8 cellular contexts compared by ENCODE assay signal in genomic region chr13:49443689-49444516, GRCh38. TPM values are rescaled to one million over a fixed set of nuclear protein-coding genes. Genes with fewer than 3 reads are reported as not detected.
DNase-seq lines count a peak whose midpoint lies in the region; ATAC-seq, FAIRE-seq and TF ChIP-seq lines count a peak whose summit lies in the region.

Gene CAB39L, minus strand, starts transcription at chr13:49444064. Its CDS starts 61,154 bp downstream, at chr13:49382910.
A gene with protein sequence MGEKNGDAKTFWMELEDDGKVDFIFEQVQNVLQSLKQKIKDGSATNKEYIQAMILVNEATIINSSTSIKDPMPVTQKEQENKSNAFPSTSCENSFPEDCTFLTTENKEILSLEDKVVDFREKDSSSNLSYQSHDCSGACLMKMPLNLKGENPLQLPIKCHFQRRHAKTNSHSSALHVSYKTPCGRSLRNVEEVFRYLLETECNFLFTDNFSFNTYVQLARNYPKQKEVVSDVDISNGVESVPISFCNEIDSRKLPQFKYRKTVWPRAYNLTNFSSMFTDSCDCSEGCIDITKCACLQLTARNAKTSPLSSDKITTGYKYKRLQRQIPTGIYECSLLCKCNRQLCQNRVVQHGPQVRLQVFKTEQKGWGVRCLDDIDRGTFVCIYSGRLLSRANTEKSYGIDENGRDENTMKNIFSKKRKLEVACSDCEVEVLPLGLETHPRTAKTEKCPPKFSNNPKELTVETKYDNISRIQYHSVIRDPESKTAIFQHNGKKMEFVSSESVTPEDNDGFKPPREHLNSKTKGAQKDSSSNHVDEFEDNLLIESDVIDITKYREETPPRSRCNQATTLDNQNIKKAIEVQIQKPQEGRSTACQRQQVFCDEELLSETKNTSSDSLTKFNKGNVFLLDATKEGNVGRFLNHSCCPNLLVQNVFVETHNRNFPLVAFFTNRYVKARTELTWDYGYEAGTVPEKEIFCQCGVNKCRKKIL (plus strand): TSS chr13:49444274. CDS start chr13:49451894, 7,620 bp downstream.

- peak within 1 kb of the TSS; percentile 58 for H3K4me3 ChIP-seq in WERI-Rb-1 (ENCODE audit: low read depth, low read length)
- H3K4me3 ChIP-seq in bronchial epithelial cell (ENCODE audit: low read depth, low read length): peak within 1 kb of the TSS; percentile 79
- peak within 1 kb of the TSS; percentile 66 to 68 for H3K4me3 ChIP-seq in small intestine (ENCODE audit: low read depth in 1 of 2, low read length in 2 of 2)

- in situ Hi-C loops in ACHN (cut with HindIII; ENCODE audit: low pct_ligation_motif_present, low pct_unique_long_range_greater_than_20kb, low sequenced_read_pairs): loop anchor here (25.0 kb wide), 1 partner anchor 157 kb away; no protein-coding TSS in a partner anchor

- TF ChIP-seq CTCF in WERI-Rb-1 (IDR thresholded peaks at IDR 0.05; ENCODE audit: low read depth, low read length) (0 out of 2 replicates have a peak, but pooled peaks have one; percentile 33), bronchial epithelial cell (IDR thresholded peaks at IDR 0.05; ENCODE audit: insufficient read depth, low read length, severe bottlenecking) (peak; percentile 51)

- H3K36me3 ChIP-seq in WERI-Rb-1 (no peaks in the 10 kb centered on the region), bronchial epithelial cell (ENCODE audit: control insufficient read depth, insufficient read depth, low read length) (no peaks in the 10 kb centered on the region), small intestine (ENCODE audit: control insufficient read depth in 2 of 2, insufficient read depth in 2 of 2, low read length in 2 of 2) (no peaks in the 10 kb centered on the region)

- peak; percentile 93 for FAIRE-seq in bronchial epithelial cell (lab: Jason Lieb, UNC)
- FAIRE-seq in small intestine (lab: Jason Lieb, UNC): peak; percentile 82

- WGBS in small intestine, 3 donors: 0 to 1% (median 0%) methylated on average over 45 to 54 of the region's 54 CpGs

- peak; percentile 97 for DNase-seq in ACHN
- DNase-seq in NCI-H2171 (lab: John Stamatoyannopoulos, UW): peak; percentile 96
- peak; percentile 95 for DNase-seq in WERI-Rb-1
- peak; percentile 98 for DNase-seq in bronchial epithelial cell (ENCODE audit: low read depth)
- DNase-seq in iPS-NIHi11 (ENCODE audit: low spot score): peak; percentile 99
- peak; percentile 99 for DNase-seq in small intestine

- peak within 1 kb of the TSS; percentile 87 for H3K27ac ChIP-seq in WERI-Rb-1
- H3K27ac ChIP-seq in small intestine (ENCODE audit: low read depth in 1 of 2, low read length in 1 of 2): peak within 1 kb of the TSS; percentile 92 to 96

- H3K4me1 ChIP-seq in small intestine (ENCODE audit: control insufficient read depth in 2 of 2, insufficient read depth in 1 of 2, low read depth in 1 of 2, low read length in 1 of 2): peaks cover 0 to 3% of the 10 kb centered on the region in 2 donors

- ATAC-seq in GM18867 (IDR thresholded peaks at IDR 0.05; ENCODE audit: unreplicated experiment): peak; percentile 89
- peak; percentile 91 for ATAC-seq in HG03103 (IDR thresholded peaks at IDR 0.05; ENCODE audit: low read depth, unreplicated experiment)

- H3K27me3 ChIP-seq in WERI-Rb-1 (ENCODE audit: insufficient read depth, low read depth, severe bottlenecking) (no peaks in the 10 kb centered on the region), bronchial epithelial cell (ENCODE audit: control insufficient read depth, insufficient read depth, low read length) (no peaks in the 10 kb centered on the region), small intestine (ENCODE audit: control insufficient read depth in 2 of 2, insufficient read depth in 2 of 2, low read length in 2 of 2) (no peaks in the 10 kb centered on the region)

- H3K9me3 ChIP-seq in WERI-Rb-1 (ENCODE audit: severe bottlenecking) (no peaks in the 10 kb centered on the region), small intestine (ENCODE audit: control insufficient read depth, low read depth) (no peaks in the 10 kb centered on the region)

RNA-seq across cellular contexts. Expression of gene CAB39L, which starts in this region (rescaled TPM):
- total RNA-seq in bronchial epithelial cell: 6.6 and 8.6 TPM in 2 replicates
- polyA plus RNA-seq in small intestine: 1 to 10 TPM; 1.6 to 4.7 (median 2.7) TPM

RNA-seq across cellular contexts. Expression of the second gene that starts in this region (rescaled TPM):
- 5.2 and 5.3 TPM in 2 replicates for total RNA-seq in bronchial epithelial cell
- polyA plus RNA-seq in small intestine: 1 to 10 TPM; 2.2 to 4.1 (median 3.5) TPM

Comparison
In these comparisons a context has a peak if more than half of its experiments do, and no peak if none do; other contexts are left out.
1. Peak in every context shown above with its lines: DNase-seq, ATAC-seq, H3K4me3 ChIP-seq and H3K27ac ChIP-seq.